Comparison of ENCODE assay signal across 16 cellular contexts in the genomic region with DNA sequence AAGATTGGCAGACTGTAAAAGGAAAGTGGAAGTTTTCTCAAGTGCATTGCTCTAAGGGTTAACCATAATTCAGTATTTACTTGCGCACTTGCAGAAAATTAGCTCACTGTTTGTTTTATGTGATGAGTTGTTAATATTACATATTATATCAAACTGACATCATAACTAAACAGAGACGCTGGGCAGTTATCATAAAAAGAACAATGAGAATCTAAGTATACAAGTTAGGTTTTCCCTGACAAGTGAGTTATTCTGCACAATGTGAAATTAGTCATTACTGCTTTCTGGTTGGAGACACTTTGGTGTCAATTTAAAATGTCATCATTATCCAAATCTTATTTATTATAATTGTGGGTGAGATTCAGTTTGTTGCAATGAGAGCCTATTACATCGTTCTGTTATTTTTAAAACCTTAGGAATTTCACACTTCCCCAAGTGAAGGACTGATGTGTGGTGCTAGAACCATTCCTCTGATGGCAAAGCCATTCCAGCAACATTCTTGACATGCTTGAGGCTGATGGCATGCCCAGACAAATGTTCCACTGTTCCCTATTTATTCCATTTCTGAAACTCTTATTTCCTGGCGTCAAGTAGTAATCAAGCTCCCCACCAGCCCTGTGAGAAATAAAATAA.
A peak's percentile ranks its signal among the peaks of the same experiment; 100 is the strongest.
DNase-seq lines count a peak whose midpoint lies in the region; ATAC-seq and TF ChIP-seq lines count a peak whose summit lies in the region.
"Had no signal": no experiment of that assay in that cellular context is flagged by ENCODE, and none has a peak within 500 bp of the region (broad histone marks: within the 10 kb centered on the region; RNA-seq: fewer than 3 reads in every experiment).

No MANE protein-coding gene starts in this region.

- H3K4me3 ChIP-seq in astrocyte of the cerebellum (ENCODE audit: low read depth, low read length) (no peak overlapping the region), upper lobe of right lung (no peak overlapping the region)
- H3K4me3 ChIP-seq: breast epithelium, esophagus muscularis mucosa, testis had no signal

- peak; percentile 71 to 87 for ATAC-seq in left cardiac atrium
- ATAC-seq in upper lobe of right lung, result peak; percentile 72
- ATAC-seq in GM19467 (IDR thresholded peaks at IDR 0.05; ENCODE audit: unreplicated experiment), result no peak

- H3K27me3 ChIP-seq in upper lobe of right lung, result no peaks in the 10 kb centered on the region
- H3K27me3 ChIP-seq: breast epithelium, esophagus muscularis mucosa, testis had no signal

- H3K4me1 ChIP-seq in upper lobe of right lung, result no peaks in the 10 kb centered on the region
- H3K4me1 ChIP-seq: breast epithelium, testis had no signal

- no peak overlapping the region for H3K27ac ChIP-seq in upper lobe of right lung
- H3K27ac ChIP-seq: esophagus muscularis mucosa, testis had no signal

- intact Hi-C loops in left cardiac atrium (cut with DNase I) (no loop called here), upper lobe of right lung (cut with DNase I) (no loop called here)

- H3K9me3 ChIP-seq in upper lobe of right lung, result no peaks in the 10 kb centered on the region
- H3K9me3 ChIP-seq: breast epithelium, esophagus muscularis mucosa, testis had no signal

- DNase-seq in HS-27A (ENCODE audit: low read depth) (peak; percentile 76), astrocyte of the cerebellum (ENCODE audit: low read depth) (peak; percentile 8), left cardiac atrium (no peak), upper lobe of right lung (no peak), NCI-H524 treated with DMSO at 0.1 percent for 48 hours (lab: John Stamatoyannopoulos, UW) (no peak)
- no peak for DNase-seq in activated naive CD4-positive, alpha-beta T cell (lab: John Stamatoyannopoulos, UW)
- DNase-seq: activated CD4-positive, alpha-beta T cell treated with anti-CD3 and anti-CD28 coated beads for 48 hours; DMS153; KG1; NCI-H2029; nephron progenitor cell; T-helper 1 cell; testis had no signal

- TF ChIP-seq CTCF in astrocyte of the cerebellum (IDR thresholded peaks at IDR 0.05; ENCODE audit: low read depth, low read length, missing control alignments) (no peak), upper lobe of right lung (IDR thresholded peaks at IDR 0.05) (no peak)

- in situ Hi-C loops in astrocyte of the cerebellum (cut with HindIII; ENCODE audit: low sequenced_read_pairs), result no loop called here

- no peaks in the 10 kb centered on the region for H3K36me3 ChIP-seq in upper lobe of right lung
- H3K36me3 ChIP-seq: breast epithelium, esophagus muscularis mucosa had no signal

Comparison
In these comparisons a context has a peak if more than half of its experiments do, and no peak if none do; other contexts are left out.
1. DNase-seq: peak in HS-27A (single experiment) and astrocyte of the cerebellum (single experiment); none in left cardiac atrium (single experiment), upper lobe of right lung (single experiment), activated naive CD4-positive, alpha-beta T cell (0 of 4) and NCI-H524 treated with DMSO at 0.1 percent for 48 hours (single experiment).